Comparison of ENCODE assay signal across 13 cellular contexts in genomic region chr6:118288355-118289124, GRCh38.
DNase-seq lines count a peak whose midpoint lies in the region; ATAC-seq and TF ChIP-seq lines count a peak whose summit lies in the region.
"Had no signal": no experiment of that assay in that cellular context is flagged by ENCODE, and none has a peak within 500 bp of the region (broad histone marks: within the 10 kb centered on the region; RNA-seq: fewer than 3 reads in every experiment).

No MANE protein-coding gene starts in this region.

- H3K27me3 Mint-ChIP-seq in HFFc6 (ENCODE audit: insufficient read depth) = no peaks in the 10 kb centered on the region; the same call in none of the 2 replicates

- H3K9me3 ChIP-seq in BE2C (no peaks in the 10 kb centered on the region), right atrium auricular region (no peaks in the 10 kb centered on the region)

- H3K36me3 Mint-ChIP-seq in HFFc6 (ENCODE audit: low read depth) = no peaks in the 10 kb centered on the region
- H3K36me3 Mint-ChIP-seq: naive B cell had no signal

- ATAC-seq in HG03280 (IDR thresholded peaks at IDR 0.05; ENCODE audit: unreplicated experiment) (no peak), GM21717 (IDR thresholded peaks at IDR 0.05; ENCODE audit: unreplicated experiment) (no peak)
- ATAC-seq: HepG2 had no signal

- H3K4me1 ChIP-seq in BE2C (no peaks in the 10 kb centered on the region; the same call in 1 of the 2 replicates), right atrium auricular region (peaks cover 0 to 13% of the 10 kb centered on the region in 2 donors)

- no peak overlapping the region for H3K4me3 ChIP-seq in BE2C (ENCODE audit: low read depth, low read length)
- H3K4me3 ChIP-seq in astrocyte of the spinal cord (ENCODE audit: low read depth, low read length) = no peak overlapping the region
- no peak overlapping the region for H3K4me3 ChIP-seq in right atrium auricular region

- H3K9me3 Mint-ChIP-seq in HFFc6 = no peaks in the 10 kb centered on the region
- H3K9me3 Mint-ChIP-seq: activated naive CD4-positive, alpha-beta T cell treated with anti-CD3 and anti-CD28 coated beads for 36 hours had no signal

- no peaks in the 10 kb centered on the region for H3K27me3 ChIP-seq in BE2C
- no peaks in the 10 kb centered on the region for H3K27me3 ChIP-seq in right atrium auricular region

- TF ChIP-seq CTCF in BE2C (IDR thresholded peaks at IDR 0.05; ENCODE audit: low read depth, low read length) (0 out of 2 replicates have a peak, but pooled peaks have one; percentile 5), HFFc6 (IDR thresholded peaks at IDR 0.05) (peak; percentile 43), astrocyte of the spinal cord (IDR thresholded peaks at IDR 0.05; ENCODE audit: low read depth, low read length) (peak; percentile 35), right atrium auricular region (IDR thresholded peaks at IDR 0.05) (peak in 1 of 2 donors; percentile 54)

- peak overlapping the region; percentile 11 to 15 for H3K27ac ChIP-seq in right atrium auricular region

- no peaks in the 10 kb centered on the region for H3K36me3 ChIP-seq in BE2C
- H3K36me3 ChIP-seq in right atrium auricular region = no peaks in the 10 kb centered on the region

- in situ Hi-C loops in astrocyte of the spinal cord (cut with HindIII; ENCODE audit: low sequenced_read_pairs) = no loop called here

- DNase-seq in BE2C (no peak), HFFc6 (peak; percentile 9), astrocyte of the spinal cord (ENCODE audit: low read depth, low spot score) (no peak), right atrium auricular region (ENCODE audit: low spot score) (no peak), midbrain (lab: John Stamatoyannopoulos, UW) (no peak), SW480 (ENCODE audit: low spot score) (no peak)
- DNase-seq: activated naive CD4-positive, alpha-beta T cell treated with anti-CD3 and anti-CD28 coated beads for 36 hours; naive B cell; NCI-H526 treated with DMSO at 0.1 percent for 48 hours; SHP77 treated with DMSO at 0.1 percent for 48 hours had no signal

- peaks cover 12% of the 10 kb centered on the region; the same call in 1 of the 2 replicates for H3K4me1 Mint-ChIP-seq in HFFc6 (ENCODE audit: low read depth)
- H3K4me1 Mint-ChIP-seq: naive B cell had no signal

- H3K27ac Mint-ChIP-seq in HFFc6 = no peak overlapping the region
- H3K27ac Mint-ChIP-seq: activated naive CD4-positive, alpha-beta T cell treated with anti-CD3 and anti-CD28 coated beads for 36 hours; naive B cell had no signal

- no peak overlapping the region for H3K4me3 Mint-ChIP-seq in HFFc6
- H3K4me3 Mint-ChIP-seq: activated naive CD4-positive, alpha-beta T cell treated with anti-CD3 and anti-CD28 coated beads for 36 hours; naive B cell had no signal
